In genomic region chr7:49995681-49996080, GRCh38 we compare ENCODE assay signal across 18 cellular contexts.
"Had no signal": no experiment of that assay in that cellular context is flagged by ENCODE, and none has a peak within 500 bp of the region (broad histone marks: within the 10 kb centered on the region; RNA-seq: fewer than 3 reads in every experiment).

No MANE protein-coding gene starts in this region.

- DNase-seq: colonic mucosa; cortex of kidney; dermis blood vessel endothelial cell; dorsolateral prefrontal cortex; effector CD4-positive, alpha-beta T cell; effector CD8-positive, alpha-beta T cell; effector memory CD4-positive, alpha-beta T cell; effector memory CD8-positive, alpha-beta T cell; endodermal cell; erythroblast; esophagus squamous epithelium; foreskin fibroblast; foreskin keratinocyte; foreskin melanocyte; gastrocnemius medialis; glutamatergic neuron; heart left ventricle; heart right ventricle had no signal
